Comparison of ENCODE assay signal across 1 cellular context in the genomic region with DNA sequence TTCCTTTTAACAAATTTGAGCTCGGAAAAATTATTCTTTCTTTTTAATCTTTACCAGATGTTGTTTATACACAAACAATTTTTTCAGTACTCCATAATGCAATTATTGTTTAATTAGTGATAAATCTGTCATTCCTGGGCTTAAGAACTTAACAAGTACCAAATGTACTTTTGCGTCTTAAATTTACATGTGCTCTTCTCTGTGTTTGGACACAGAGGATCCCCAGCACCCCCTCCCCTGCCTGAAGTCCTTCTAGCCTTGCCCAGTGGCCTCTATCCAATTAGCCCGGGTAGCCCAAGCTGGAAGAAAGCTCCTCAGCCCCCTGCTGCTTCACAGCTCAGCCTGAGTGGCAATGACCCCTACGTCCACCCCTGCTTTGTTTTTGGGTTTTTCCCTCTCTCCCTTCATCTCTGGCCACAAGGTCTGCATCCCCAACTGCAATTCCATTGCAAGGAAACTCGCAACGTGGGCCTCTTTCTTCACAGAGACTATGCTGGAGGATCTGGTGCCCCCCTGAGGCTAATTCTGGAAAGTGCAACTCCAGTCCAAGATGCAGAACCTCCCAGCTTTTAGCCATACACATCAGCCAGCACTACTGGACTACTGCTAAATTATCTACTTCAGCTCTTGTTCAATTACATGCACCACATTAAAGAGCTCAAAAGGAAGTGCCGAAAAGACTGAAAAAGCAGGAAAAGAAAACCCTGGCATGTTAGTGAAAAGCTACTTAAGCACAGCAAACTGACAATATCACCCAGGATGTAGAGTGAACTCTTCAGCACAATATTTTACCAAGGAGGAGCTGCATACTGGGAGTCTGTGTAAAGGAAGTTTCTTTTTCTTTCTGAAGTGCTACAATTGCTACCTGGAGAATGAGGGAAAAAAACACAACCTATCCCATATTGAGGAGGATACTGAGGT.
TF ChIP-seq lines count a peak whose summit lies in the region.

No MANE protein-coding gene starts in this region.

TF ChIP-seq in GM23338, 12 proteins besides CTCF, POLR2A, EP300 and RAD21:
- TF ChIP-seq, protein P1, sequence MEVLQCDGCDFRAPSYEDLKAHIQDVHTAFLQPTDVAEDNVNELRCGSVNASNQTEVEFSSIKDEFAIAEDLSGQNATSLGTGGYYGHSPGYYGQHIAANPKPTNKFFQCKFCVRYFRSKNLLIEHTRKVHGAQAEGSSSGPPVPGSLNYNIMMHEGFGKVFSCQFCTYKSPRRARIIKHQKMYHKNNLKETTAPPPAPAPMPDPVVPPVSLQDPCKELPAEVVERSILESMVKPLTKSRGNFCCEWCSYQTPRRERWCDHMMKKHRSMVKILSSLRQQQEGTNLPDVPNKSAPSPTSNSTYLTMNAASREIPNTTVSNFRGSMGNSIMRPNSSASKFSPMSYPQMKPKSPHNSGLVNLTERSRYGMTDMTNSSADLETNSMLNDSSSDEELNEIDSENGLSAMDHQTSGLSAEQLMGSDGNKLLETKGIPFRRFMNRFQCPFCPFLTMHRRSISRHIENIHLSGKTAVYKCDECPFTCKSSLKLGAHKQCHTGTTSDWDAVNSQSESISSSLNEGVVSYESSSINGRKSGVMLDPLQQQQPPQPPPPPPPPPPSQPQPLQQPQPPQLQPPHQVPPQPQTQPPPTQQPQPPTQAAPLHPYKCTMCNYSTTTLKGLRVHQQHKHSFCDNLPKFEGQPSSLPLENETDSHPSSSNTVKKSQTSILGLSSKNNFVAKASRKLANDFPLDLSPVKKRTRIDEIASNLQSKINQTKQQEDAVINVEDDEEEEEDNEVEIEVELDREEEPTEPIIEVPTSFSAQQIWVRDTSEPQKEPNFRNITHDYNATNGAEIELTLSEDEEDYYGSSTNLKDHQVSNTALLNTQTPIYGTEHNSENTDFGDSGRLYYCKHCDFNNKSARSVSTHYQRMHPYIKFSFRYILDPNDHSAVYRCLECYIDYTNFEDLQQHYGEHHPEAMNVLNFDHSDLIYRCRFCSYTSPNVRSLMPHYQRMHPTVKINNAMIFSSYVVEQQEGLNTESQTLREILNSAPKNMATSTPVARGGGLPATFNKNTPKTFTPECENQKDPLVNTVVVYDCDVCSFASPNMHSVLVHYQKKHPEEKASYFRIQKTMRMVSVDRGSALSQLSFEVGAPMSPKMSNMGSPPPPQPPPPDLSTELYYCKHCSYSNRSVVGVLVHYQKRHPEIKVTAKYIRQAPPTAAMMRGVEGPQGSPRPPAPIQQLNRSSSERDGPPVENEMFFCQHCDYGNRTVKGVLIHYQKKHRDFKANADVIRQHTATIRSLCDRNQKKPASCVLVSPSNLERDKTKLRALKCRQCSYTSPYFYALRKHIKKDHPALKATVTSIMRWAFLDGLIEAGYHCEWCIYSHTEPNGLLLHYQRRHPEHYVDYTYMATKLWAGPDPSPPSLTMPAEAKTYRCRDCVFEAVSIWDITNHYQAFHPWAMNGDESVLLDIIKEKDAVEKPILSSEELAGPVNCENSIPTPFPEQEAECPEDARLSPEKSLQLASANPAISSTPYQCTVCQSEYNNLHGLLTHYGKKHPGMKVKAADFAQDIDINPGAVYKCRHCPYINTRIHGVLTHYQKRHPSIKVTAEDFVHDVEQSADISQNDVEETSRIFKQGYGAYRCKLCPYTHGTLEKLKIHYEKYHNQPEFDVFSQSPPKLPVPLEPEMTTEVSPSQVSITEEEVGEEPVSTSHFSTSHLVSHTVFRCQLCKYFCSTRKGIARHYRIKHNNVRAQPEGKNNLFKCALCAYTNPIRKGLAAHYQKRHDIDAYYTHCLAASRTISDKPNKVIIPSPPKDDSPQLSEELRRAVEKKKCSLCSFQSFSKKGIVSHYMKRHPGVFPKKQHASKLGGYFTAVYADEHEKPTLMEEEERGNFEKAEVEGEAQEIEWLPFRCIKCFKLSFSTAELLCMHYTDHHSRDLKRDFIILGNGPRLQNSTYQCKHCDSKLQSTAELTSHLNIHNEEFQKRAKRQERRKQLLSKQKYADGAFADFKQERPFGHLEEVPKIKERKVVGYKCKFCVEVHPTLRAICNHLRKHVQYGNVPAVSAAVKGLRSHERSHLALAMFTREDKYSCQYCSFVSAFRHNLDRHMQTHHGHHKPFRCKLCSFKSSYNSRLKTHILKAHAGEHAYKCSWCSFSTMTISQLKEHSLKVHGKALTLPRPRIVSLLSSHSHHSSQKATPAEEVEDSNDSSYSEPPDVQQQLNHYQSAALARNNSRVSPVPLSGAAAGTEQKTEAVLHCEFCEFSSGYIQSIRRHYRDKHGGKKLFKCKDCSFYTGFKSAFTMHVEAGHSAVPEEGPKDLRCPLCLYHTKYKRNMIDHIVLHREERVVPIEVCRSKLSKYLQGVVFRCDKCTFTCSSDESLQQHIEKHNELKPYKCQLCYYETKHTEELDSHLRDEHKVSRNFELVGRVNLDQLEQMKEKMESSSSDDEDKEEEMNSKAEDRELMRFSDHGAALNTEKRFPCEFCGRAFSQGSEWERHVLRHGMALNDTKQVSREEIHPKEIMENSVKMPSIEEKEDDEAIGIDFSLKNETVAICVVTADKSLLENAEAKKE (CRISPR knock-in tag; IDR thresholded peaks at IDR 0.05), result peak; percentile 57; the same call in 1 of the 2 replicates
- TF ChIP-seq JUNB (IDR thresholded peaks at IDR 0.05; ENCODE audit: unreplicated experiment) (no peak), CREB1 (CRISPR knock-in tag; IDR thresholded peaks at IDR 0.05; ENCODE audit: low read depth) (no peak)
TF ChIP-seq in GM23338: peak in this region for 1.
